In the genomic region with DNA sequence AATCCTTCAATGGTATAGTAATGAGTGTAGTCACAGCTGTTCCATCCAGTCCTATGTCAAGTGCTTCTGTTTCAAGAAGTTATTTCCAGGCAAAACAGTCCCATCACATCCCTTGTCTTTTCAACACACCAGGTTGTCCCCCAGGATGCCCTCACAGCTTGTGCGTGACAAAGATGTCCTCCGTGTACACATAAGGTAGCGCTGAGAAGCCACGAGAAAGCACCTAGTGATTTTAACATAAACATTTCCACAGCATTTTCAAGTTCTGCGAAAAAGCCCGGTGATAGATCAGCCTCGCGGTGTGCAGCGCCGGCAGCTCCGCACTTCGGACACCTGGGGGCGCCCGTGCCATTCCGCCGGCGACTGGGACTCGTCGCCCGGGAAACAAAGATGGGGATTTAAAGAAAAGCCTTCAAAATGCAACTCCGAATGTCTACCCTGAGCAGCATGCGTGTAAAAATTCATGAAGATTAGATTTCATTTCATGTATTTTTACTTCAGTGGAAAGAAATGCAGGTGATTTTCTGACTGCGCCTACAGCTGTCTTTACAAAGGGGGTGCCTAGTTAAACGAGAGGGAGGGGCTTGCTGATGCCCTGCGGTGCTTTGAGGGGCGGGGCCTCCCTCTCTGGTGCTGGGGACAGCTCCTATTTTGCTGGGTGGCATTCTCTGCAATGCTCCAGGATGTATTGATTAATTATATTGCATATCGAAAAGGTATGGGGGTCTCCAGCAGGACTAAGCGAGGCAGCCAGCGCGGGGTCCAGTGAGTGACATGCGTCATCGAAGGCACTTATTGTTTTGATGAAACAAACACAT, we compare ENCODE assay signal across 9 cellular contexts. TPM values are rescaled to one million over a fixed set of nuclear protein-coding genes. Genes with fewer than 3 reads are reported as not detected.
DNase-seq lines count a peak whose midpoint lies in the region; ATAC-seq, FAIRE-seq and TF ChIP-seq lines count a peak whose summit lies in the region.
"Had no signal": no experiment of that assay in that cellular context is flagged by ENCODE, and none has a peak within 500 bp of the region (broad histone marks: within the 10 kb centered on the region; RNA-seq: fewer than 3 reads in every experiment).

No MANE protein-coding gene starts in this region.

- H3K27ac Mint-ChIP-seq in CD14-positive monocyte, result no peak overlapping the region
- H3K27ac Mint-ChIP-seq in neural progenitor cell, result no peak overlapping the region
- H3K27ac Mint-ChIP-seq: T-helper 1 cell treated with Interleukin-12 subunit alpha and Interleukin-12 subunit beta and Interleukin-4 antibody, amounts not matched to agents 30 μg/mL and 1 μg/mL, for 36 hours had no signal

- H3K4me1 Mint-ChIP-seq in CD14-positive monocyte, result peaks cover 58% of the 10 kb centered on the region
- H3K4me1 Mint-ChIP-seq in activated T-cell treated with anti-CD3 and anti-CD28 coated beads, Interleukin-2, amount 50 U/mL, for 4 hours (ENCODE audit: low read depth), result peaks cover 8% of the 10 kb centered on the region
- peaks cover 62% of the 10 kb centered on the region for H3K4me1 Mint-ChIP-seq in neural progenitor cell

- H3K4me2 ChIP-seq in OCI-LY7 (ENCODE audit: low read length) (no peak overlapping the region), neural progenitor cell (peak overlapping the region; percentile 71)

- DNase-seq in CD14-positive monocyte (ENCODE audit: low spot score), result peak; percentile 65
- peak; percentile 73 for DNase-seq in HTR-8/SVneo (ENCODE audit: insufficient read length, low spot score)
- peak; percentile 57 for DNase-seq in OCI-LY7 (ENCODE audit: low spot score)
- peak; percentile 35 for DNase-seq in activated T-cell treated with anti-CD3 and anti-CD28 coated beads, Interleukin-2, amount 50 U/mL, for 4 hours
- DNase-seq in fibroblast of pulmonary artery (ENCODE audit: low read depth), result peak; percentile 70
- peak; percentile 92 for DNase-seq in neural progenitor cell (ENCODE audit: low spot score)
- no peak for DNase-seq in thoracic aorta (ENCODE audit: low spot score)

- H3K9ac ChIP-seq in neural progenitor cell, result no peak overlapping the region

- BruUV-seq in OCI-LY7 (replicated peaks; lab: Mats Ljungman, UMichigan), result no TSS peak

- H3K9me3 Mint-ChIP-seq in CD14-positive monocyte (peaks cover 0 to 4% (median 0%) of the 10 kb centered on the region in 7 donors), neural progenitor cell (peaks cover 5% of the 10 kb centered on the region)
- no peaks in the 10 kb centered on the region for H3K9me3 Mint-ChIP-seq in activated T-cell treated with anti-CD3 and anti-CD28 coated beads, Interleukin-2, amount 50 U/mL, for 4 hours
- H3K9me3 Mint-ChIP-seq: T-helper 1 cell treated with Interleukin-12 subunit alpha and Interleukin-12 subunit beta and Interleukin-4 antibody, amounts not matched to agents 30 μg/mL and 1 μg/mL, for 36 hours had no signal

- H3K27me3 ChIP-seq in neural progenitor cell, result peaks cover 28% of the 10 kb centered on the region
- no peaks in the 10 kb centered on the region for H3K27me3 ChIP-seq in thoracic aorta (replicated peaks; ENCODE audit: insufficient read depth)

- ATAC-seq in GM19372 (IDR thresholded peaks at IDR 0.05; ENCODE audit: low read depth, unreplicated experiment), result peak; percentile 78
- peak; percentile 74 to 82 for ATAC-seq in activated T-cell treated with anti-CD3 and anti-CD28 coated beads, Interleukin-2, amount 50 U/mL, for 4 hours
- ATAC-seq in thoracic aorta (ENCODE audit: insufficient number of reproducible peaks, low FRiP score, low read depth), result no peak

- H3K36me3 ChIP-seq in OCI-LY7 (ENCODE audit: insufficient read depth, low read length) (no peaks in the 10 kb centered on the region), neural progenitor cell (no peaks in the 10 kb centered on the region), thoracic aorta (no peaks in the 10 kb centered on the region)

- no peak overlapping the region for H3K4me3 ChIP-seq in OCI-LY7 (ENCODE audit: low read depth, low read length, poor library complexity, severe bottlenecking)
- H3K4me3 ChIP-seq in fibroblast of pulmonary artery (replicated peaks; ENCODE audit: low read depth, low read length), result peak overlapping the region; percentile 17
- H3K4me3 ChIP-seq in neural progenitor cell, result peak overlapping the region; percentile 37
- peak overlapping the region; percentile 36 for H3K4me3 ChIP-seq in thoracic aorta

- POLR2A ChIA-PET in OCI-LY7 (lab: Charles Lee), result interaction anchor here (0.6 kb wide), 2 partner anchors 17 to 678 kb away, joined by 3 read pairs; no protein-coding TSS in a partner anchor

- H3K79me2 ChIP-seq in OCI-LY7 (ENCODE audit: insufficient read depth, low read depth, low read length) (no peaks in the 10 kb centered on the region), neural progenitor cell (ENCODE audit: low read depth) (no peaks in the 10 kb centered on the region)

- H2AFZ ChIP-seq in OCI-LY7 (ENCODE audit: low read length), result peak overlapping the region; percentile 36; the same call in 1 of the 2 replicates
- H2AFZ ChIP-seq in neural progenitor cell (replicated peaks), result peak overlapping the region; percentile 75

- H3K36me3 Mint-ChIP-seq in CD14-positive monocyte (peaks cover 0 to 2% of the 10 kb centered on the region in 2 donors), neural progenitor cell (no peaks in the 10 kb centered on the region)
- H3K36me3 Mint-ChIP-seq in activated T-cell treated with anti-CD3 and anti-CD28 coated beads, Interleukin-2, amount 50 U/mL, for 4 hours (ENCODE audit: insufficient read depth), result no peaks in the 10 kb centered on the region

- H3K27ac ChIP-seq in OCI-LY7 (ENCODE audit: low read depth, low read length, poor library complexity, severe bottlenecking) (no peak overlapping the region), neural progenitor cell (no peak overlapping the region), thoracic aorta (no peak overlapping the region)

- FAIRE-seq in HTR-8/SVneo (lab: Jason Lieb, UNC), result no peak

- H3K9me3 ChIP-seq in OCI-LY7 (ENCODE audit: low read length) (no peaks in the 10 kb centered on the region), neural progenitor cell (ENCODE audit: low read depth) (no peaks in the 10 kb centered on the region), thoracic aorta (no peaks in the 10 kb centered on the region)

- H3F3A ChIP-seq in neural progenitor cell (ENCODE audit: low read depth), result peaks cover 7% of the 10 kb centered on the region

- H3K9me2 ChIP-seq in OCI-LY7 (ENCODE audit: insufficient read depth, low read length), result no peaks in the 10 kb centered on the region

- intact Hi-C loops in CD14-positive monocyte (cut with micrococcal nuclease) (loop anchor here (5.0 to 10.0 kb wide), 2 partner anchors 41 to 1294 kb away; no protein-coding TSS in a partner anchor), OCI-LY7 (cut with micrococcal nuclease; ENCODE audit: unreplicated experiment) (loop anchor here (2.0 to 10.0 kb wide), 3 partner anchors 40 to 154 kb away; no protein-coding TSS in a partner anchor)

- CTCF ChIA-PET in OCI-LY7 (lab: Charles Lee; ENCODE audit: unreplicated experiment), result interaction anchor here (0.5 kb wide), 1 partner anchor 220 kb away, joined by 3 read pairs; no protein-coding TSS in a partner anchor

- H3K4me1 ChIP-seq in OCI-LY7 (ENCODE audit: insufficient read depth, low read length, poor library complexity, severe bottlenecking) (no peaks in the 10 kb centered on the region), neural progenitor cell (peaks cover 33% of the 10 kb centered on the region), thoracic aorta (ENCODE audit: control insufficient read depth in 1 of 2, low read depth in 2 of 2) (peaks cover 0 to 4% of the 10 kb centered on the region in 2 donors)

- peaks cover 0 to 1% (median under 1%) of the 10 kb centered on the region in 3 donors for H3K27me3 Mint-ChIP-seq in CD14-positive monocyte (ENCODE audit: low read depth in 3 of 3)
- H3K27me3 Mint-ChIP-seq in activated T-cell treated with anti-CD3 and anti-CD28 coated beads, Interleukin-2, amount 50 U/mL, for 4 hours (ENCODE audit: low read depth), result peaks cover 14% of the 10 kb centered on the region
- peaks cover 6% of the 10 kb centered on the region for H3K27me3 Mint-ChIP-seq in neural progenitor cell (ENCODE audit: insufficient read depth, low read depth)

- TF ChIP-seq CTCF in CD14-positive monocyte (IDR thresholded peaks at IDR 0.05) (peak; percentile 96), OCI-LY7 (conservative IDR thresholded peaks at IDR 0.05; ENCODE audit: low read length) (peak; percentile 95), fibroblast of pulmonary artery (IDR thresholded peaks at IDR 0.05; ENCODE audit: low read length, missing control alignments) (peak; percentile 93), neural progenitor cell (IDR thresholded peaks at IDR 0.05) (peak; percentile 100), thoracic aorta (IDR thresholded peaks at IDR 0.05) (peak; percentile 91)

- H3K4me3 Mint-ChIP-seq in CD14-positive monocyte, result peak overlapping the region in 1 of 2 donors; percentile 15
- peak overlapping the region; percentile 57 for H3K4me3 Mint-ChIP-seq in activated T-cell treated with anti-CD3 and anti-CD28 coated beads, Interleukin-2, amount 50 U/mL, for 4 hours
- peak overlapping the region; percentile 66 for H3K4me3 Mint-ChIP-seq in neural progenitor cell
- H3K4me3 Mint-ChIP-seq: T-helper 1 cell treated with Interleukin-12 subunit alpha and Interleukin-12 subunit beta and Interleukin-4 antibody, amounts not matched to agents 30 μg/mL and 1 μg/mL, for 36 hours had no signal

- H4K20me1 ChIP-seq in OCI-LY7 (ENCODE audit: insufficient read depth, low read length) (no peaks in the 10 kb centered on the region), neural progenitor cell (ENCODE audit: low read depth) (no peaks in the 10 kb centered on the region)

RNA-seq across cellular contexts. Expression of gene KY, which starts 49.9 kb away (rescaled TPM):
- polyA plus RNA-seq in CD14-positive monocyte, result under 1 TPM in 1 of 2 donors, not detected in 1; 0.09 TPM
- not detected in 2 replicates for total RNA-seq in OCI-LY7 (2014; rRNA removed; shearing (Covaris generic))
- not detected in 2 replicates for total RNA-seq in OCI-LY7 (2022)
- total RNA-seq in activated T-cell treated with anti-CD3 and anti-CD28 coated beads, Interleukin-2, amount 50 U/mL, for 4 hours, result not detected
- 0.09 TPM in 1 of 2 replicates, not detected in the other for total RNA-seq in neural progenitor cell (ENCODE audit: low replicate concordance)
- total RNA-seq in thoracic aorta, result 1 to 10 TPM; 1.3 to 2.6 TPM
